In genomic region chr3:159788291-159788690, GRCh38 we compare ENCODE assay signal across 13 cellular contexts. TPM values are rescaled to one million over a fixed set of nuclear protein-coding genes. Genes with fewer than 3 reads are reported as not detected.
DNase-seq lines count a peak whose midpoint lies in the region; TF ChIP-seq lines count a peak whose summit lies in the region.
"Had no signal": no experiment of that assay in that cellular context is flagged by ENCODE, and none has a peak within 500 bp of the region (broad histone marks: within the 10 kb centered on the region; RNA-seq: fewer than 3 reads in every experiment).

No MANE protein-coding gene starts in this region.

- H3K27ac ChIP-seq in HUES48 (ENCODE audit: low read depth, low read length) (peak overlapping the region; percentile 48), layer of hippocampus (ENCODE audit: low read depth, low read length) (peak overlapping the region; percentile 85), substantia nigra (ENCODE audit: low read depth, low read length, poor library complexity, severe bottlenecking) (peak overlapping the region; percentile 96), neuronal stem cell (replicated peaks; ENCODE audit: low read length) (no peak overlapping the region)
- H3K27ac ChIP-seq: testis had no signal

- H3K27me3 ChIP-seq in HUES48 (ENCODE audit: control insufficient read depth, insufficient read depth, low read length) (no peaks in the 10 kb centered on the region), layer of hippocampus (ENCODE audit: control insufficient read depth, insufficient read depth, low read length) (no peaks in the 10 kb centered on the region), neuronal stem cell (ENCODE audit: control insufficient read depth in 3 of 3, insufficient read depth in 3 of 3, low read depth in 1 of 3, low read length in 3 of 3) (peaks cover 0 to 10% (median 0%) of the 10 kb centered on the region in 3 experiments)
- H3K27me3 ChIP-seq: testis had no signal

- H2AK5ac ChIP-seq in neuronal stem cell (ENCODE audit: low read depth, low read length) = no peak overlapping the region

- in situ Hi-C loops in astrocyte of the spinal cord (cut with HindIII; ENCODE audit: low sequenced_read_pairs) = no loop called here

- no peak overlapping the region for H3K4me3 ChIP-seq in HUES48 (ENCODE audit: low read depth, low read length)
- H3K4me3 ChIP-seq in astrocyte of the spinal cord (ENCODE audit: low read depth, low read length) = no peak overlapping the region
- no peak overlapping the region for H3K4me3 ChIP-seq in neuronal stem cell (ENCODE audit: low read length in 2 of 2)
- H3K4me3 ChIP-seq: prostate gland, testis had no signal

- H4K91ac ChIP-seq in neuronal stem cell (ENCODE audit: low read depth, low read length, poor library complexity) = no peak overlapping the region

- H2BK5ac ChIP-seq in neuronal stem cell (ENCODE audit: low read length) = no peak overlapping the region

- H3K36me3 ChIP-seq in HUES48 (ENCODE audit: control insufficient read depth, insufficient read depth, low read length) (no peaks in the 10 kb centered on the region), neuronal stem cell (replicated peaks in 1 of 2; ENCODE audit: control insufficient read depth in 2 of 2, insufficient read depth in 2 of 2, low read length in 2 of 2) (no peaks in the 10 kb centered on the region)
- H3K36me3 ChIP-seq: prostate gland had no signal

- CTCF ChIA-PET in HEK293T (lab: Yijun Ruan, JAX) = interaction anchor here (1.2 kb wide), 1 partner anchor 14 kb away, joined by 3 read pairs; no protein-coding TSS in a partner anchor

- POLR2A ChIA-PET in HEK293T (lab: Yijun Ruan, JAX) = no interaction called here

- no peak overlapping the region for H2AFZ ChIP-seq in neuronal stem cell (ENCODE audit: low read length)

- no peak for TF ChIP-seq CTCF in astrocyte of the spinal cord (IDR thresholded peaks at IDR 0.05; ENCODE audit: low read depth, low read length)
- no peak for TF ChIP-seq CTCF in GM10266 (IDR thresholded peaks at IDR 0.05; ENCODE audit: control insufficient read depth, insufficient read depth, low read depth, missing control alignments)

- no CpG with 5 or more reads among the region's 3 CpGs for WGBS in neuronal stem cell (ENCODE audit: extremely low coverage in 2 of 2, insufficient read length in 2 of 2, insufficient replicate concordance in 1 of 2), 2 donors

- H3K23ac ChIP-seq in neuronal stem cell (ENCODE audit: low read depth, low read length, poor library complexity) = no peak overlapping the region

- no peak overlapping the region for H3K4me2 ChIP-seq in neuronal stem cell (ENCODE audit: insufficient read depth, low read length, poor library complexity, severe bottlenecking)

- no peak overlapping the region for H2BK12ac ChIP-seq in neuronal stem cell (ENCODE audit: low read length)

- no peak overlapping the region for H4K8ac ChIP-seq in neuronal stem cell (ENCODE audit: low read depth, low read length)

- no peaks in the 10 kb centered on the region for H3K79me1 ChIP-seq in neuronal stem cell (ENCODE audit: low read depth, low read length)

- no peak overlapping the region for H3K4ac ChIP-seq in neuronal stem cell (ENCODE audit: low read length)

- H3K4me1 ChIP-seq in HUES48 (ENCODE audit: control insufficient read depth, insufficient read depth, low read length) = peaks cover 40% of the 10 kb centered on the region
- no peaks in the 10 kb centered on the region for H3K4me1 ChIP-seq in neuronal stem cell (ENCODE audit: control insufficient read depth in 2 of 2, insufficient read depth in 1 of 2, low read depth in 1 of 2, low read length in 2 of 2)
- H3K4me1 ChIP-seq: prostate gland, testis had no signal

- no peaks in the 10 kb centered on the region for H3K9me3 ChIP-seq in HUES48 (ENCODE audit: control insufficient read depth, insufficient read depth, low read length)
- no peaks in the 10 kb centered on the region for H3K9me3 ChIP-seq in neuronal stem cell (replicated peaks in 1 of 2; ENCODE audit: control insufficient read depth in 2 of 2, insufficient read depth in 1 of 2, low read depth in 1 of 2, low read length in 2 of 2)
- H3K9me3 ChIP-seq: prostate gland, testis had no signal

- no peak overlapping the region for H2BK15ac ChIP-seq in neuronal stem cell (ENCODE audit: low read length)

- H3K14ac ChIP-seq in neuronal stem cell (ENCODE audit: low read length) = no peak overlapping the region

- no peak overlapping the region for H3K18ac ChIP-seq in neuronal stem cell (ENCODE audit: low read length)

- H2BK120ac ChIP-seq in neuronal stem cell (ENCODE audit: low read depth, low read length) = no peak overlapping the region

- H3K9ac ChIP-seq in HUES48 (ENCODE audit: low read depth, low read length) (no peak overlapping the region), neuronal stem cell (ENCODE audit: low read depth, low read length, poor library complexity) (no peak overlapping the region)

- DNase-seq in astrocyte of the spinal cord (ENCODE audit: low read depth, low spot score) = peak; percentile 75
- no peak for DNase-seq in substantia nigra (lab: John Stamatoyannopoulos, UW)
- no peak for DNase-seq in neuronal stem cell (ENCODE audit: low spot score)
- DNase-seq in NCI-H2081 (lab: John Stamatoyannopoulos, UW) = no peak
- DNase-seq in GM10266 (ENCODE audit: extremely low spot score) = no peak
- no peak for DNase-seq in HEK293T (ENCODE audit: extremely low spot score)
- DNase-seq: COR-L47; effector CD8-positive, alpha-beta T cell; MV-4-11; testis had no signal

TF ChIP-seq in HEK293T, 16 proteins besides CTCF, POLR2A, EP300 and RAD21:
- TF ChIP-seq BHLHE40 (IDR thresholded peaks at IDR 0.05; ENCODE audit: borderline replicate concordance) (no peak), PKNOX1 (IDR thresholded peaks at IDR 0.05) (no peak)
TF ChIP-seq in HEK293T: peak in this region for 0.

RNA-seq across cellular contexts. Expression of gene SCHIP1, which starts 51.4 kb away (rescaled TPM):
- polyA plus RNA-seq in neuronal stem cell (2013, experiment 1 of 2) = 31.0 TPM
- 31.4 TPM for polyA plus RNA-seq in neuronal stem cell (2013, experiment 2 of 2)
